In genomic region chr3:192038726-192039125, GRCh38 we compare ENCODE assay signal across 1 cellular context.
TF ChIP-seq lines count a peak whose summit lies in the region.

No MANE protein-coding gene starts in this region.

TF ChIP-seq in IMR-90, 13 proteins besides CTCF, POLR2A, EP300 and RAD21:
- TF ChIP-seq ELK1 (IDR thresholded peaks at IDR 0.05; ENCODE audit: borderline replicate concordance, low read depth, low read length) (no peak), MAFK (IDR thresholded peaks at IDR 0.05; ENCODE audit: low read depth, low read length) (0 out of 2 replicates have a peak, but pooled peaks have one; percentile 25)
TF ChIP-seq in IMR-90: peak in this region for 1.
